ENCODE assay signal across 8 cellular contexts in genomic region chr4:164731827-164732474, GRCh38. TPM values are rescaled to one million over a fixed set of nuclear protein-coding genes. Genes with fewer than 3 reads are reported as not detected.
DNase-seq lines count a peak whose midpoint lies in the region; ATAC-seq, FAIRE-seq and TF ChIP-seq lines count a peak whose summit lies in the region.

No MANE protein-coding gene starts in this region.

- CTCF ChIA-PET in endothelial cell of umbilical vein (lab: Charles Lee), result interaction anchor here (0.6 to 7.9 kb wide), 14 partner anchors 10 to 1265 kb away, joined by 3 to 211 read pairs (median 4); no protein-coding TSS in a partner anchor

- H3K9me3 Mint-ChIP-seq in naive B cell, result no peaks in the 10 kb centered on the region

- no peak overlapping the region for H3K4me3 Mint-ChIP-seq in naive B cell

- H3K36me3 ChIP-seq in endothelial cell of umbilical vein (ENCODE audit: control insufficient read depth in 2 of 2, extremely low read depth in 1 of 2, insufficient read depth in 2 of 2, low read length in 2 of 2), result no peaks in the 10 kb centered on the region

- TF ChIP-seq POLR2A in endothelial cell of umbilical vein (IDR thresholded peaks at IDR 0.05; ENCODE audit: low read depth, low read length), result no peak

- no peak overlapping the region for H3K27ac ChIP-seq in endothelial cell of umbilical vein (ENCODE audit: insufficient read depth, low read depth, low read length)

- intact Hi-C loops in endothelial cell of umbilical vein (cut with micrococcal nuclease), result loop anchor here (1.0 kb wide), 2 partner anchors 1177 to 1182 kb away; no protein-coding TSS in a partner anchor

- H3K4me1 Mint-ChIP-seq in naive B cell, result no peaks in the 10 kb centered on the region

- H3K4me1 ChIP-seq in endothelial cell of umbilical vein (ENCODE audit: control insufficient read depth, extremely low read depth, insufficient read depth, low read length), result no peaks in the 10 kb centered on the region

- FAIRE-seq in endothelial cell of umbilical vein (lab: Jason Lieb, UNC), result peak; percentile 80

- TF ChIP-seq CTCF in GM12872 (IDR thresholded peaks at IDR 0.05; ENCODE audit: insufficient read depth, low read depth, low read length), result peak; percentile 83
- peak; percentile 73 to 74 for TF ChIP-seq CTCF in endothelial cell of umbilical vein (IDR thresholded peaks at IDR 0.05; ENCODE audit: extremely low read depth in 1 of 2, insufficient read depth in 1 of 2, low read depth in 1 of 2, low read length in 2 of 2)

- H2AFZ ChIP-seq in endothelial cell of umbilical vein (ENCODE audit: low read depth, low read length), result no peak overlapping the region

- dilution Hi-C loops in endothelial cell of umbilical vein (cut with MboI; ENCODE audit: extremely low pct_ligation_motif_present, low sequenced_read_pairs), result no loop called here

- H3K9me3 ChIP-seq in endothelial cell of umbilical vein (replicated peaks; ENCODE audit: control insufficient read depth, insufficient read depth, low read length), result no peaks in the 10 kb centered on the region

- H3K79me2 ChIP-seq in endothelial cell of umbilical vein (ENCODE audit: control insufficient read depth, insufficient read depth, low read length), result no peaks in the 10 kb centered on the region

- ATAC-seq in HG02678 (IDR thresholded peaks at IDR 0.05; ENCODE audit: unreplicated experiment) (peak; percentile 78), naive B cell (ENCODE audit: low read depth in 2 of 2) (peak in 1 of 2 donors; percentile 37)

- H3K27me3 ChIP-seq in endothelial cell of umbilical vein (ENCODE audit: control insufficient read depth in 2 of 2, insufficient read depth in 2 of 2, low read length in 2 of 2), result no peaks in the 10 kb centered on the region

- no peaks in the 10 kb centered on the region for H3K9me1 ChIP-seq in endothelial cell of umbilical vein (replicated peaks; ENCODE audit: control insufficient read depth, extremely low read depth, insufficient read depth, low read length)

- no peaks in the 10 kb centered on the region for H4K20me1 ChIP-seq in endothelial cell of umbilical vein (replicated peaks; ENCODE audit: control insufficient read depth, extremely low read depth, insufficient read depth, low read length)

- no peak overlapping the region for H3K27ac Mint-ChIP-seq in naive B cell

- H3K4me2 ChIP-seq in endothelial cell of umbilical vein (ENCODE audit: insufficient read depth, low read length), result no peak overlapping the region

- H3K27me3 Mint-ChIP-seq in naive B cell, result peaks cover 0 to 18% (median 7%) of the 10 kb centered on the region in 3 donors

- H3K4me3 ChIP-seq in endothelial cell of umbilical vein (replicated peaks in 1 of 3; ENCODE audit: insufficient read depth in 1 of 3, low read depth in 1 of 3, low read length in 3 of 3), result no peak overlapping the region

- DNase-seq in A172 (ENCODE audit: low spot score), result peak; percentile 51
- DNase-seq in NCI-H146 (lab: John Stamatoyannopoulos, UW), result peak; percentile 1
- peak; percentile 41 to 58 for DNase-seq in activated CD4-positive, alpha-beta T cell treated with anti-CD3 and anti-CD28 coated beads, Interleukin-2, amount 50 U/mL, for 48 hours
- DNase-seq in endothelial cell of umbilical vein (ENCODE audit: low read depth, low spot score), result peak; percentile 46
- peak; percentile 20 for DNase-seq in naive B cell
- DNase-seq in superior temporal gyrus (ENCODE audit: extremely low spot score), result peak; percentile 85

- H3K9ac ChIP-seq in endothelial cell of umbilical vein (replicated peaks; ENCODE audit: extremely low read depth, insufficient read depth, low read length), result no peak overlapping the region

- no TSS peak for BruUV-seq in endothelial cell of umbilical vein (replicated peaks; lab: Mats Ljungman, UMichigan)

- no peaks in the 10 kb centered on the region for H3K36me3 Mint-ChIP-seq in naive B cell

- POLR2A ChIA-PET in endothelial cell of umbilical vein (lab: Charles Lee), result no interaction called here

TF ChIP-seq in endothelial cell of umbilical vein, 7 proteins besides CTCF, POLR2A, EP300 and RAD21:
- TF ChIP-seq JUN (IDR thresholded peaks at IDR 0.05; ENCODE audit: borderline replicate concordance, insufficient read depth, insufficient read length, low read depth) (no peak), FOS (IDR thresholded peaks at IDR 0.05; ENCODE audit: borderline replicate concordance, insufficient read depth, low read length) (no peak), MYC (IDR thresholded peaks at IDR 0.05; ENCODE audit: low read depth, low read length) (no peak), MAX (IDR thresholded peaks at IDR 0.05; ENCODE audit: insufficient read depth, insufficient read length) (no peak), GATA2 (IDR thresholded peaks at IDR 0.05; ENCODE audit: insufficient read depth, insufficient read length, low read depth, low read length) (no peak), EZH2 (IDR thresholded peaks at IDR 0.05; ENCODE audit: borderline replicate concordance, low read depth, low read length, severe bottlenecking) (no peak), POLR2AphosphoS5 (IDR thresholded peaks at IDR 0.05; ENCODE audit: insufficient read depth, low read depth, low read length) (no peak)

RNA-seq across cellular contexts. Expression of gene SMIM31, which starts 22.0 kb away (rescaled TPM):
- not detected in 2 replicates for total RNA-seq in A172 (2014; rRNA removed; shearing (Covaris generic))
- total RNA-seq in endothelial cell of umbilical vein, result not detected in 2 replicates
- polyA plus RNA-seq in endothelial cell of umbilical vein, result not detected in 2 replicates
- not detected in 2 replicates for polyA plus RNA-seq in endothelial cell of umbilical vein (2011; cell fraction: cytosol; rRNA removed)
- not detected in 2 replicates for polyA plus RNA-seq in endothelial cell of umbilical vein (2011; cell fraction: nucleus; rRNA removed)
- polyA plus RNA-seq in endothelial cell of umbilical vein (2012), result not detected in 2 replicates
- polyA minus RNA-seq in endothelial cell of umbilical vein, result not detected in 2 replicates
- polyA minus RNA-seq in endothelial cell of umbilical vein (2011; cell fraction: cytosol; rRNA and poly(A)+ RNA removed), result not detected
- not detected in 2 replicates for polyA minus RNA-seq in endothelial cell of umbilical vein (2011; cell fraction: nucleus; rRNA and poly(A)+ RNA removed)
- polyA plus RNA-seq in naive B cell (ENCODE audit: low read depth in 6 of 6), result not detected

Comparison
In these comparisons a context has a peak if more than half of its experiments do, and no peak if none do; other contexts are left out.
1. DNase-seq: peak in every context shown above with its lines; median percentile 85 in superior temporal gyrus; 51 in A172; 50 in activated CD4-positive, alpha-beta T cell treated with anti-CD3 and anti-CD28 coated beads, Interleukin-2, amount 50 U/mL, for 48 hours; 46 in endothelial cell of umbilical vein; 20 in naive B cell; 1 in NCI-H146.